24 cellular contexts compared by ENCODE assay signal in the genomic region with DNA sequence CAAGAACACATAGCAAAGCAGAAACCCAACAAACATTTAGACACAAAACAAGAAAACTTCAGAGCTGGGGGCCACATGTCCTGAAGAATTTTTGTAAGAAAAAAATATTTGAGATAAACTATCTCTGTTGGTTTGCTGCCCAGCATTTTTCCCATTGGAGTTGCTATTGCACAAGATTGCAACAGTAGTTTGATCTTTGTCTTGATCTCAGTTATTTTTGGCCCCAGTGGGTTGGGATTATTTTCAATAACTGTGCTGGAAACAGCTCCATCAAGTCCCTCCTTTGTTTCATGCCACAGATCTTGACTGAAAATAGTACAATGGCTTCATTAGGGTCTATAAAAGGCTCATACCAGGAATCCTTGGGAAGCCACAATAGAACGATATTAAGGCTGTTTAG.
"Had no signal": no experiment of that assay in that cellular context is flagged by ENCODE, and none has a peak within 500 bp of the region (broad histone marks: within the 10 kb centered on the region; RNA-seq: fewer than 3 reads in every experiment).

No MANE protein-coding gene starts in this region.

- H3K9me3 ChIP-seq: SJCRH30 had no signal

- H3K4me1 ChIP-seq: SJCRH30 had no signal

- H3K27ac ChIP-seq: KMS-11, SJCRH30, SK-N-MC, VCaP had no signal

- ATAC-seq: Panc1 had no signal

- H3K4me3 ChIP-seq: SJCRH30, SK-N-MC had no signal

- DNase-seq: activated B cell treated with CpG ODN at 0.5 μM for 24 hours; activated CD4-positive, alpha-beta memory T cell treated with anti-CD3 and anti-CD28 coated beads for 36 hours; activated CD4-positive, alpha-beta T cell treated with anti-CD3 and anti-CD28 coated beads for 4 hours; activated CD4-positive, alpha-beta T cell treated with anti-CD3 and anti-CD28 coated beads, Interleukin-2, amount 50 U/mL, for 1 hour; activated CD4-positive, CD25-positive, alpha-beta regulatory T cell treated with anti-CD3 and anti-CD28 coated beads, Interleukin-2, amount 50 U/mL, for 72 hours; activated CD8-positive, alpha-beta memory T cell treated with anti-CD3 and anti-CD28 coated beads, Interleukin-2, amount 50 U/mL, for 48 hours; activated effector memory CD4-positive, alpha-beta T cell treated with Interleukin-2 at 50 U/mL for 16 hours; activated naive CD4-positive, alpha-beta T cell treated with anti-CD3 and anti-CD28 coated beads, Interleukin-2, amount 10 ng/mL, durations not matched to agents 7 days and 5 days; activated T-cell treated with anti-CD3 and anti-CD28 coated beads, Interleukin-2, amount 50 U/mL, for 48 hours; central memory CD4-positive, alpha-beta T cell; MM.1S; MV-4-11; NCI-H1092; NCI-H1436 treated with DMSO at 0.1 percent for 48 hours; NCI-H1694 treated with DMSO at 0.1 percent for 48 hours; NCI-H2029; NCI-H345; NCI-H524 treated with DMSO at 0.1 percent for 48 hours; SHP77; SJCRH30 had no signal

- H3K27me3 ChIP-seq: SJCRH30 had no signal

- H3K36me3 ChIP-seq: SJCRH30 had no signal

- H3K9ac ChIP-seq: KMS-11 had no signal
